ENCODE assay signal across 8 cellular contexts in genomic region chr12:109518820-109519665, GRCh38. TPM values are rescaled to one million over a fixed set of nuclear protein-coding genes. Genes with fewer than 3 reads are reported as not detected.
A peak's percentile ranks its signal among the peaks of the same experiment; 100 is the strongest.
DNase-seq lines count a peak whose midpoint lies in the region; ATAC-seq and TF ChIP-seq lines count a peak whose summit lies in the region.

No MANE protein-coding gene starts in this region.

- H3F3A ChIP-seq in OCI-LY1 (ENCODE audit: insufficient read depth, low read length) (no peaks in the 10 kb centered on the region), neural cell (ENCODE audit: insufficient read depth, low read length, poor library complexity, severe bottlenecking) (no peaks in the 10 kb centered on the region)

- no peaks in the 10 kb centered on the region for H3K9me3 ChIP-seq in CD4-positive, CD25-positive, alpha-beta regulatory T cell (ENCODE audit: control insufficient read depth in 2 of 2, low read length in 2 of 2)
- H3K9me3 ChIP-seq in OCI-LY1 (ENCODE audit: low read length) (no peaks in the 10 kb centered on the region), neural cell (ENCODE audit: low read length) (no peaks in the 10 kb centered on the region), stomach (no peaks in the 10 kb centered on the region)

- H3K4me3 Mint-ChIP-seq in CD4-positive, CD25-positive, alpha-beta regulatory T cell: no peak overlapping the region
- H3K4me3 Mint-ChIP-seq in activated T-cell treated with anti-CD3 and anti-CD28 coated beads, Interleukin-2, amount 50 U/mL, for 4 hours: no peak overlapping the region

- H4K20me1 ChIP-seq in OCI-LY1 (ENCODE audit: insufficient read depth, low read length) (no peaks in the 10 kb centered on the region), neural cell (ENCODE audit: insufficient read depth) (no peaks in the 10 kb centered on the region)

- peaks cover 0 to 4% (median 0%) of the 10 kb centered on the region in 4 donors for H3K4me1 Mint-ChIP-seq in CD4-positive, CD25-positive, alpha-beta regulatory T cell
- peaks cover 2% of the 10 kb centered on the region for H3K4me1 Mint-ChIP-seq in activated T-cell treated with anti-CD3 and anti-CD28 coated beads, Interleukin-2, amount 50 U/mL, for 4 hours (ENCODE audit: low read depth)

- no peaks in the 10 kb centered on the region for H3K4me1 ChIP-seq in CD4-positive, CD25-positive, alpha-beta regulatory T cell (ENCODE audit: control insufficient read depth, insufficient read depth, low read length, poor library complexity, severe bottlenecking)
- H3K4me1 ChIP-seq in OCI-LY1 (ENCODE audit: insufficient read depth, low read length, severe bottlenecking) (no peaks in the 10 kb centered on the region), stomach (no peaks in the 10 kb centered on the region)

- H3K27me3 ChIP-seq in CD4-positive, CD25-positive, alpha-beta regulatory T cell (ENCODE audit: control insufficient read depth, insufficient read depth, low read length): no peaks in the 10 kb centered on the region
- H3K27me3 ChIP-seq in OCI-LY1 (ENCODE audit: insufficient read depth, low read length) (no peaks in the 10 kb centered on the region), neural cell (ENCODE audit: insufficient read depth, low read depth, low read length) (no peaks in the 10 kb centered on the region), stomach (no peaks in the 10 kb centered on the region)

- TF ChIP-seq CTCF in OCI-LY1 (IDR thresholded peaks at IDR 0.05; ENCODE audit: low read length) (peak; percentile 59), fibroblast of mammary gland (conservative IDR thresholded peaks at IDR 0.05; ENCODE audit: control insufficient read depth, insufficient read depth, low read depth, low read length) (peak; percentile 94), neural cell (IDR thresholded peaks at IDR 0.05; ENCODE audit: poor library complexity, severe bottlenecking) (peak; percentile 94), stomach (IDR thresholded peaks at IDR 0.05) (peak in 5 of 7 experiments; percentile 42 to 78 (median 72))

- H2AFZ ChIP-seq in OCI-LY1 (ENCODE audit: low read length) (no peak overlapping the region), neural cell (ENCODE audit: low read depth, low read length) (peak overlapping the region; percentile 34)

- TF ChIP-seq EP300 in neural cell (conservative IDR thresholded peaks at IDR 0.05; ENCODE audit: poor library complexity, severe bottlenecking): no peak
- no peak for TF ChIP-seq EP300 in stomach (IDR thresholded peaks at IDR 0.05)

- DNase-seq in CD4-positive, CD25-positive, alpha-beta regulatory T cell: peak; percentile 16 to 54 (median 47)
- DNase-seq in HPDE6-E6E7 (ENCODE audit: extremely low spot score): peak; percentile 69
- peak; percentile 44 for DNase-seq in activated T-cell treated with anti-CD3 and anti-CD28 coated beads, Interleukin-2, amount 50 U/mL, for 4 hours
- peak; percentile 91 for DNase-seq in fibroblast of mammary gland (ENCODE audit: low read depth)
- peak; percentile 60 for DNase-seq in stomach

- H3K79me2 ChIP-seq in OCI-LY1 (ENCODE audit: insufficient read depth, low read length): no peaks in the 10 kb centered on the region
- no peaks in the 10 kb centered on the region for H3K79me2 ChIP-seq in neural cell (replicated peaks; ENCODE audit: insufficient read depth, low read length)

- no peak for ATAC-seq in CD4-positive, CD25-positive, alpha-beta regulatory T cell (ENCODE audit: low read depth in 2 of 2)
- peak in 1 of 2 donors; percentile 34 for ATAC-seq in activated T-cell treated with anti-CD3 and anti-CD28 coated beads, Interleukin-2, amount 50 U/mL, for 4 hours
- ATAC-seq in HG02981 (IDR thresholded peaks at IDR 0.05; ENCODE audit: unreplicated experiment): no peak

- TF ChIP-seq RAD21 in neural cell (conservative IDR thresholded peaks at IDR 0.05): peak; percentile 90

- 53 to 67% (median 62%) methylated on average over 11 of the region's 11 CpGs for WGBS in stomach, 5 donors

- H3K4me3 ChIP-seq in CD4-positive, CD25-positive, alpha-beta regulatory T cell (ENCODE audit: low read depth, low read length): no peak overlapping the region
- H3K4me3 ChIP-seq in OCI-LY1 (ENCODE audit: low read depth, low read length, poor library complexity, severe bottlenecking) (no peak overlapping the region), fibroblast of mammary gland (ENCODE audit: control insufficient read depth, low read depth, low read length) (no peak overlapping the region), neural cell (ENCODE audit: low read length) (no peak overlapping the region), stomach (no peak overlapping the region)

- H3K9ac ChIP-seq in OCI-LY1 (ENCODE audit: low read length) (no peak overlapping the region), neural cell (ENCODE audit: low read length) (peak overlapping the region; percentile 25)

- H3K27me3 Mint-ChIP-seq in CD4-positive, CD25-positive, alpha-beta regulatory T cell: no peaks in the 10 kb centered on the region
- no peaks in the 10 kb centered on the region for H3K27me3 Mint-ChIP-seq in activated T-cell treated with anti-CD3 and anti-CD28 coated beads, Interleukin-2, amount 50 U/mL, for 4 hours (ENCODE audit: low read depth)

- no peaks in the 10 kb centered on the region for H3K9me3 Mint-ChIP-seq in CD4-positive, CD25-positive, alpha-beta regulatory T cell
- no peaks in the 10 kb centered on the region for H3K9me3 Mint-ChIP-seq in activated T-cell treated with anti-CD3 and anti-CD28 coated beads, Interleukin-2, amount 50 U/mL, for 4 hours

- peaks cover 77% of the 10 kb centered on the region for H3K36me3 ChIP-seq in CD4-positive, CD25-positive, alpha-beta regulatory T cell (ENCODE audit: control insufficient read depth, insufficient read depth, low read length)
- H3K36me3 ChIP-seq in OCI-LY1 (ENCODE audit: insufficient read depth, low read length): peaks cover 8% of the 10 kb centered on the region; the same call in 1 of the 2 replicates
- H3K36me3 ChIP-seq in neural cell (ENCODE audit: insufficient read depth, low read length): no peaks in the 10 kb centered on the region
- peaks cover 60 to 100% (median 98%) of the 10 kb centered on the region in 4 donors for H3K36me3 ChIP-seq in stomach

- H3K4me2 ChIP-seq in OCI-LY1 (ENCODE audit: low read length) (no peak overlapping the region), neural cell (ENCODE audit: low read length) (no peak overlapping the region)

- no peak for TF ChIP-seq POLR2A in stomach (IDR thresholded peaks at IDR 0.05)

- H3K27ac Mint-ChIP-seq in CD4-positive, CD25-positive, alpha-beta regulatory T cell: peak overlapping the region in 2 of 3 donors; percentile 19 to 46

- H3K36me3 Mint-ChIP-seq in CD4-positive, CD25-positive, alpha-beta regulatory T cell: peaks cover 63% of the 10 kb centered on the region
- H3K36me3 Mint-ChIP-seq in activated T-cell treated with anti-CD3 and anti-CD28 coated beads, Interleukin-2, amount 50 U/mL, for 4 hours (ENCODE audit: insufficient read depth): peaks cover 54% of the 10 kb centered on the region

- H3K27ac ChIP-seq in CD4-positive, CD25-positive, alpha-beta regulatory T cell (ENCODE audit: insufficient read depth, low read length, poor library complexity, severe bottlenecking): no peak overlapping the region
- H3K27ac ChIP-seq in OCI-LY1 (ENCODE audit: low read depth, low read length, poor library complexity, severe bottlenecking) (no peak overlapping the region), neural cell (ENCODE audit: low read length) (no peak overlapping the region), stomach (peak overlapping the region in 4 of 5 donors; percentile 46 to 68 (median 62))

- H3K9me2 ChIP-seq in OCI-LY1 (ENCODE audit: low read depth, low read length) (no peaks in the 10 kb centered on the region), neural cell (ENCODE audit: insufficient read depth, low read length) (no peaks in the 10 kb centered on the region)

- intact Hi-C loops in stomach (cut with DNase I; ENCODE audit: low total_unique reads): no loop called here

TF ChIP-seq in neural cell, 6 proteins besides CTCF, POLR2A, EP300 and RAD21:
- no peak for TF ChIP-seq MXI1 (conservative IDR thresholded peaks at IDR 0.05; ENCODE audit: poor library complexity, severe bottlenecking)
- TF ChIP-seq SMC3 (conservative IDR thresholded peaks at IDR 0.05; ENCODE audit: poor library complexity): peak; percentile 93

RNA-seq across cellular contexts. Expression of gene UBE3B, which starts 41.6 kb away (rescaled TPM):
- total RNA-seq in CD4-positive, CD25-positive, alpha-beta regulatory T cell: 38.2 TPM
- 10 to 100 TPM; 16.8 to 24.4 (median 20.9) TPM for polyA plus RNA-seq in CD4-positive, CD25-positive, alpha-beta regulatory T cell
- total RNA-seq in activated T-cell treated with anti-CD3 and anti-CD28 coated beads, Interleukin-2, amount 50 U/mL, for 4 hours: 10 to 100 TPM; 24.1 to 25.4 (median 24.4) TPM
- 21.7 and 22.6 TPM in 2 replicates for polyA plus RNA-seq in neural cell
- polyA minus RNA-seq in neural cell: 36.3 and 46.0 TPM in 2 replicates
- 100 to 1,000 TPM in 1 of 5 donors, 10 to 100 TPM in 4; 10.5 to 104 (median 48.1) TPM for total RNA-seq in stomach
- 10 to 100 TPM in 2 of 3 donors, 1 to 10 TPM in 1; 9.4 to 13.1 (median 11.5) TPM for polyA plus RNA-seq in stomach

RNA-seq across cellular contexts. Expression of gene KCTD10, which starts 41.9 kb away (rescaled TPM):
- total RNA-seq in CD4-positive, CD25-positive, alpha-beta regulatory T cell: 38.7 TPM
- polyA plus RNA-seq in CD4-positive, CD25-positive, alpha-beta regulatory T cell: 10 to 100 TPM; 26.4 to 32.3 (median 28.7) TPM
- total RNA-seq in activated T-cell treated with anti-CD3 and anti-CD28 coated beads, Interleukin-2, amount 50 U/mL, for 4 hours: 10 to 100 TPM; 42.7 to 47.3 (median 45.4) TPM
- 69.4 and 69.9 TPM in 2 replicates for polyA plus RNA-seq in neural cell
- polyA minus RNA-seq in neural cell: 129 and 134 TPM in 2 replicates
- total RNA-seq in stomach: 100 to 1,000 TPM in 1 of 5 donors, 10 to 100 TPM in 4; 19.6 to 156 (median 48.7) TPM
- 10 to 100 TPM; 12.1 to 36.5 (median 33.6) TPM for polyA plus RNA-seq in stomach

RNA-seq across cellular contexts. Expression of gene MMAB, which starts 54.3 kb away (rescaled TPM):
- 6.8 TPM for total RNA-seq in CD4-positive, CD25-positive, alpha-beta regulatory T cell
- 10 to 100 TPM; 14.4 to 22.4 (median 22.1) TPM for polyA plus RNA-seq in CD4-positive, CD25-positive, alpha-beta regulatory T cell
- 10 to 100 TPM; 33.1 to 49.3 (median 38.4) TPM for total RNA-seq in activated T-cell treated with anti-CD3 and anti-CD28 coated beads, Interleukin-2, amount 50 U/mL, for 4 hours
- 43.2 and 52.6 TPM in 2 replicates for polyA plus RNA-seq in neural cell
- polyA minus RNA-seq in neural cell: 22.3 and 27.0 TPM in 2 replicates
- 10 to 100 TPM in 3 of 5 donors, 1 to 10 TPM in 2; 6.2 to 71.2 (median 13.6) TPM for total RNA-seq in stomach
- 10 to 100 TPM; 44.1 to 51.8 (median 47.4) TPM for polyA plus RNA-seq in stomach

RNA-seq across cellular contexts. Expression of gene MVK, which starts 54.6 kb away (rescaled TPM):
- 16.2 TPM for total RNA-seq in CD4-positive, CD25-positive, alpha-beta regulatory T cell
- polyA plus RNA-seq in CD4-positive, CD25-positive, alpha-beta regulatory T cell: 1 to 10 TPM; 2.2 to 4.3 (median 3.6) TPM
- total RNA-seq in activated T-cell treated with anti-CD3 and anti-CD28 coated beads, Interleukin-2, amount 50 U/mL, for 4 hours: 10 to 100 TPM; 10.2 to 11.4 (median 10.4) TPM
- 45.7 and 65.5 TPM in 2 replicates for polyA plus RNA-seq in neural cell
- polyA minus RNA-seq in neural cell: 36.9 and 43.8 TPM in 2 replicates
- 10 to 100 TPM in 3 of 5 donors, 1 to 10 TPM in 2; 1.2 to 16.7 (median 10.7) TPM for total RNA-seq in stomach
- 10 to 100 TPM; 16.7 to 22.8 (median 18.0) TPM for polyA plus RNA-seq in stomach

Comparison
In these comparisons a context has a peak if more than half of its experiments do, and no peak if none do; other contexts are left out.
1. H3K27ac ChIP-seq: peak in stomach (4 of 5); none in CD4-positive, CD25-positive, alpha-beta regulatory T cell (single experiment), OCI-LY1 (single experiment) and neural cell (single experiment).
2. Peak in every context shown above with its lines, with median percentiles within 50 percentile points of each other: DNase-seq and CTCF ChIP-seq.